In the genomic region with DNA sequence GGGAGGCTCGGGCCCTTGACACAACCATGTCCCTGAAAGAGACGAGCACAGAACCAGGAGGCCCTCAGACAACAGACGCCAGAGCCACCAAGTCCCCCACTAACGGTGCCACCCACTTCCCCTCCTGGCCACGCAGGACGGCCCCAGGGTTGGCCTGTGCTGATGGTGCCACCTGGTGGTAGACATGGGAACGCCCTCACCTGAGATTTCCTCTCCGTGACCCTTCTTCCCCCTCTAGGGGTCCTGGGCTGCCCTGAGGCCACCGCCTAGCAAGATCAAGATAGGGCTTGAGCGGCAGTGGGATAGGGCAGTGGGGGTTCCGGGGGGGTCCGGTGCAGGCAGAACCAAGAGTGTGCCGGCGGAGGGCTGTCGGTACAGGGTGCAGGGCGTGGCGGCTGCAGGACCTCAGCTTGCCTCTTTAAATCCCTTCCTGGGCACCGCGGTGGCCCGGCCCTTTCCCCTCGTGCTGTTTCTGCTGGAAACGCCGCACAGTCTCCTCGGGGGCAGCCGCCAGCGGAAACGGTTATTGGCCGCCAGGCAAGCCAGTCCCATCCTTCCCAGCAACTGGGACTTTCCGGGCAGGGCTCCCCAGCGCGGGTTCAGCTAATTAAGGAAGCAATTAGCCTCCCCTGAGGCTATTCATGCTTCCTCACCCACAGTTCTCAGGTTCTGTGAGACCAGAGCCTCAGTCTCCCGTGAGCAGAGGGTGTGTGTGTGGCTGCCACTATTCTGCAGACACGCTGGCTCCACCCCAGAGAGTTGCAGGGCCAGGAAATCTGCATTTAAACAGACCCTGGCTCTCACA, we compare ENCODE assay signal across 8 cellular contexts. TPM values are rescaled to one million over a fixed set of nuclear protein-coding genes. Genes with fewer than 3 reads are reported as not detected.
DNase-seq lines count a peak whose midpoint lies in the region; ATAC-seq and TF ChIP-seq lines count a peak whose summit lies in the region.

No MANE protein-coding gene starts in this region.

- intact Hi-C loops in activated CD4-positive, alpha-beta T cell treated with anti-CD3 and anti-CD28 coated beads, Interleukin-2, amount 10 ng/mL, durations not matched to agents 24 days and 14 days (cut with micrococcal nuclease) = loop anchor here (1.0 to 5.0 kb wide), 4 partner anchors 70 to 471 kb away; partner anchors contain the start of gene NDUFA6
- intact Hi-C loops in dendritic cell treated with granulocyte-macrophage colony-stimulating factor and Interleukin-4, amounts not matched to agents 40 ng/mL and 50 ng/mL, for 4 days (cut with micrococcal nuclease) = loop anchor here (1.0 to 10.0 kb wide), 6 partner anchors 41 to 473 kb away; partner anchors contain the start of genes NDUFA6 and SEPTIN3
- intact Hi-C loops in lower leg skin (cut with DNase I; ENCODE audit: low total_unique reads) = loop anchor here (2.0 to 10.0 kb wide), 3 partner anchors 263 to 473 kb away; partner anchors contain the start of genes NDUFA6 and SEPTIN3

- no peaks in the 10 kb centered on the region for H3K36me3 Mint-ChIP-seq in activated CD4-positive, alpha-beta T cell treated with anti-CD3 and anti-CD28 coated beads, Interleukin-2, amount 10 ng/mL, durations not matched to agents 24 days and 14 days (ENCODE audit: low read depth)
- no peaks in the 10 kb centered on the region for H3K36me3 Mint-ChIP-seq in dendritic cell treated with granulocyte-macrophage colony-stimulating factor and Interleukin-4, amounts not matched to agents 40 ng/mL and 50 ng/mL, for 4 days (ENCODE audit: low read depth)

- ATAC-seq in HG02763 (IDR thresholded peaks at IDR 0.05; ENCODE audit: unreplicated experiment) (peak; percentile 64), HG03439 (IDR thresholded peaks at IDR 0.05; ENCODE audit: unreplicated experiment) (no peak)

- H3K4me3 Mint-ChIP-seq in activated CD4-positive, alpha-beta T cell treated with anti-CD3 and anti-CD28 coated beads, Interleukin-2, amount 10 ng/mL, durations not matched to agents 24 days and 14 days = peak overlapping the region; percentile 85
- peak overlapping the region; percentile 74 for H3K4me3 Mint-ChIP-seq in dendritic cell treated with granulocyte-macrophage colony-stimulating factor and Interleukin-4, amounts not matched to agents 40 ng/mL and 50 ng/mL, for 4 days

- TF ChIP-seq POLR2A in lower leg skin (IDR thresholded peaks at IDR 0.05) = no peak

- H3K27ac Mint-ChIP-seq in activated CD4-positive, alpha-beta T cell treated with anti-CD3 and anti-CD28 coated beads, Interleukin-2, amount 10 ng/mL, durations not matched to agents 24 days and 14 days = peak overlapping the region; percentile 80
- peak overlapping the region; percentile 82 for H3K27ac Mint-ChIP-seq in dendritic cell treated with granulocyte-macrophage colony-stimulating factor and Interleukin-4, amounts not matched to agents 40 ng/mL and 50 ng/mL, for 4 days

- 2% methylated on average over 24 to 31 of the region's 33 CpGs for WGBS in lower leg skin, 2 donors

- TF ChIP-seq CTCF in GM10266 (IDR thresholded peaks at IDR 0.05; ENCODE audit: control insufficient read depth, insufficient read depth, low read depth, missing control alignments) (peak; percentile 96), lower leg skin (IDR thresholded peaks at IDR 0.05) (peak in 1 of 3 donors; percentile 97)

- no peak overlapping the region for H3K4me3 ChIP-seq in lower leg skin (ENCODE audit: low read depth, poor library complexity, severe bottlenecking)

- DNase-seq in GM10266 (ENCODE audit: extremely low spot score) (peak; percentile 78), NCI-H2196 (lab: John Stamatoyannopoulos, UW; ENCODE audit: unreplicated experiment) (peak; percentile 72), lower leg skin (ENCODE audit: low spot score in 2 of 2) (peak; percentile 56 to 95)
- DNase-seq in activated CD4-positive, alpha-beta T cell treated with anti-CD3 and anti-CD28 coated beads, Interleukin-2, amount 10 ng/mL, durations not matched to agents 24 days and 14 days = peak; percentile 96
- peak; percentile 68 to 83 for DNase-seq in stimulated activated CD4-positive, alpha-beta T cell treated with anti-CD3 and anti-CD28 coated beads, Interleukin-4, amount 100 ng/mL, for 48 hours (ENCODE audit: low read depth in 2 of 2)

- H3K27me3 Mint-ChIP-seq in activated CD4-positive, alpha-beta T cell treated with anti-CD3 and anti-CD28 coated beads, Interleukin-2, amount 10 ng/mL, durations not matched to agents 24 days and 14 days = peaks cover 9% of the 10 kb centered on the region
- H3K27me3 Mint-ChIP-seq in dendritic cell treated with granulocyte-macrophage colony-stimulating factor and Interleukin-4, amounts not matched to agents 40 ng/mL and 50 ng/mL, for 4 days = peaks cover 2% of the 10 kb centered on the region

- H3K9me3 Mint-ChIP-seq in activated CD4-positive, alpha-beta T cell treated with anti-CD3 and anti-CD28 coated beads, Interleukin-2, amount 10 ng/mL, durations not matched to agents 24 days and 14 days = no peaks in the 10 kb centered on the region
- H3K9me3 Mint-ChIP-seq in dendritic cell treated with granulocyte-macrophage colony-stimulating factor and Interleukin-4, amounts not matched to agents 40 ng/mL and 50 ng/mL, for 4 days = no peaks in the 10 kb centered on the region

- peaks cover 30% of the 10 kb centered on the region for H3K4me1 Mint-ChIP-seq in activated CD4-positive, alpha-beta T cell treated with anti-CD3 and anti-CD28 coated beads, Interleukin-2, amount 10 ng/mL, durations not matched to agents 24 days and 14 days
- peaks cover 84% of the 10 kb centered on the region for H3K4me1 Mint-ChIP-seq in dendritic cell treated with granulocyte-macrophage colony-stimulating factor and Interleukin-4, amounts not matched to agents 40 ng/mL and 50 ng/mL, for 4 days (ENCODE audit: low read depth)

RNA-seq across cellular contexts. Expression of gene NFAM1, which starts 5.5 kb away (rescaled TPM):
- total RNA-seq in activated CD4-positive, alpha-beta T cell treated with anti-CD3 and anti-CD28 coated beads, Interleukin-2, amount 10 ng/mL, durations not matched to agents 24 days and 14 days = 0.05 and 0.07 TPM in 2 replicates
- total RNA-seq in lower leg skin = 1 to 10 TPM; 1.2 to 2.5 (median 1.3) TPM
